17 cellular contexts compared by ENCODE assay signal in genomic region chr6:11243861-11244260, GRCh38. TPM values are rescaled to one million over a fixed set of nuclear protein-coding genes. Genes with fewer than 3 reads are reported as not detected.
DNase-seq lines count a peak whose midpoint lies in the region; ATAC-seq, FAIRE-seq and TF ChIP-seq lines count a peak whose summit lies in the region.
"Had no signal": no experiment of that assay in that cellular context is flagged by ENCODE, and none has a peak within 500 bp of the region (broad histone marks: within the 10 kb centered on the region; RNA-seq: fewer than 3 reads in every experiment).

No MANE protein-coding gene starts in this region.

- intact Hi-C loops in activated B cell treated with CpG ODN at 0.5 μM for 24 hours (cut with micrococcal nuclease): loop anchor here (2.0 kb wide), 1 partner anchor 15 kb away; no protein-coding TSS in a partner anchor
- intact Hi-C loops in K562 (cut with micrococcal nuclease): loop anchor here (5.0 kb wide), 1 partner anchor 333 kb away; no protein-coding TSS in a partner anchor
- intact Hi-C loops in ovary (cut with DNase I): loop anchor here in 3 of 4 donors (5.0 kb wide), 1 partner anchor 253 kb away; no protein-coding TSS in a partner anchor

- no peak overlapping the region for H2AFZ ChIP-seq in K562 (ENCODE audit: low read depth, low read length)
- H2AFZ ChIP-seq: GM23248 had no signal

- no peaks in the 10 kb centered on the region for H3K36me3 ChIP-seq in K562 (ENCODE audit: control insufficient read depth, insufficient read depth, low read length)
- no peaks in the 10 kb centered on the region for H3K36me3 ChIP-seq in thoracic aorta
- no peaks in the 10 kb centered on the region for H3K36me3 ChIP-seq in ovary

- H3K36me3 Mint-ChIP-seq in activated B cell treated with CpG ODN at 0.5 μM for 24 hours (ENCODE audit: low read depth) (peaks cover 66% of the 10 kb centered on the region), memory B cell (peaks cover 30% of the 10 kb centered on the region)

- H3K9me3 Mint-ChIP-seq in activated B cell treated with CpG ODN at 0.5 μM for 24 hours (no peaks in the 10 kb centered on the region), memory B cell (peaks cover under 1% of the 10 kb centered on the region)
- H3K9me3 Mint-ChIP-seq: CD4-positive, alpha-beta T cell had no signal

- CTCF ChIA-PET in activated B cell treated with CpG ODN at 0.5 μM for 24 hours (lab: Charles Lee): no interaction called here
- CTCF ChIA-PET in K562 (lab: Yijun Ruan, JAX; ENCODE audit: low intra/inter-chr PET ratio): no interaction called here

- POLR2A ChIA-PET in activated B cell treated with CpG ODN at 0.5 μM for 24 hours (lab: Charles Lee) (no interaction called here), K562 (lab: Yijun Ruan, JAX) (interaction anchor here (0.6 to 1.1 kb wide), 3 partner anchors 15 to 199 kb away, joined by 3 read pairs; no protein-coding TSS in a partner anchor)

- TF ChIP-seq EP300 in K562 (IDR thresholded peaks at IDR 0.05; ENCODE audit: low read length): no peak
- no peak for TF ChIP-seq EP300 in ovary (IDR thresholded peaks at IDR 0.05)

- H3K9ac ChIP-seq in K562 (ENCODE audit: insufficient read depth in 1 of 2, low read depth in 2 of 2, low read length in 2 of 2): no peak overlapping the region
- H3K9ac ChIP-seq: GM23248 had no signal

- no peak for TF ChIP-seq POLR2A in K562 (conservative IDR thresholded peaks at IDR 0.05)
- no peak for TF ChIP-seq POLR2A in GM18505 (IDR thresholded peaks at IDR 0.05; ENCODE audit: borderline replicate concordance, extremely low read depth, insufficient read depth, insufficient read length)
- TF ChIP-seq POLR2A in ovary (IDR thresholded peaks at IDR 0.05): no peak

- WGBS in K562 (ENCODE audit: insufficient coverage, low coverage, missing lambda C conversion rate): 0% methylated on average over 1 of the region's 1 CpG
- 87 to 100% (median 95%) methylated on average over 1 of the region's 1 CpG for whole genome bisulfite sequencing in ovary, 3 donors

- no peak overlapping the region for H3K4me3 Mint-ChIP-seq in activated B cell treated with CpG ODN at 0.5 μM for 24 hours
- H3K4me3 Mint-ChIP-seq in memory B cell: no peak overlapping the region
- H3K4me3 Mint-ChIP-seq: B cell; CD4-positive, alpha-beta T cell had no signal

- FAIRE-seq in K562 (lab: Jason Lieb, UNC): no peak
- FAIRE-seq: A204.1, GM18507, H54 had no signal

- H3K4me1 Mint-ChIP-seq in activated B cell treated with CpG ODN at 0.5 μM for 24 hours (peaks cover 7% of the 10 kb centered on the region), memory B cell (peaks cover 19% of the 10 kb centered on the region)

- no peaks in the 10 kb centered on the region for H3K9me1 ChIP-seq in K562 (ENCODE audit: control insufficient read depth, insufficient read depth, low read length)

- H3K4me1 ChIP-seq in K562 (replicated peaks in 1 of 2; ENCODE audit: control insufficient read depth in 2 of 2, insufficient read depth in 2 of 2, low read length in 2 of 2) (no peaks in the 10 kb centered on the region), thoracic aorta (ENCODE audit: control insufficient read depth in 1 of 2, low read depth in 2 of 2) (peaks cover 20 to 51% of the 10 kb centered on the region in 2 donors), ovary (ENCODE audit: insufficient read depth) (peaks cover 8% of the 10 kb centered on the region)

- H3K4me2 ChIP-seq in K562 (ENCODE audit: insufficient read depth, low read length): no peak overlapping the region

- H3K27ac Mint-ChIP-seq in activated B cell treated with CpG ODN at 0.5 μM for 24 hours (peak overlapping the region; percentile 47), memory B cell (peak overlapping the region; percentile 6)
- H3K27ac Mint-ChIP-seq: CD4-positive, alpha-beta T cell had no signal

- TF ChIP-seq CTCF in activated B cell treated with CpG ODN at 0.5 μM for 24 hours (IDR thresholded peaks at IDR 0.05) (no peak), K562 (IDR thresholded peaks at IDR 0.05 in 2 of 3, conservative IDR thresholded peaks at IDR 0.05 in 1 of 3; ENCODE audit: insufficient read depth in 2 of 3, low read depth in 1 of 3, low read length in 3 of 3) (no peak), thoracic aorta (IDR thresholded peaks at IDR 0.05) (no peak), ovary (IDR thresholded peaks at IDR 0.05) (no peak)

- no peaks in the 10 kb centered on the region for H3K27me3 Mint-ChIP-seq in activated B cell treated with CpG ODN at 0.5 μM for 24 hours
- H3K27me3 Mint-ChIP-seq in memory B cell: no peaks in the 10 kb centered on the region
- H3K27me3 Mint-ChIP-seq: B cell; CD4-positive, alpha-beta T cell had no signal

- H3K27ac ChIP-seq in K562 (ENCODE audit: extremely low read depth, low read depth, low read length) (no peak overlapping the region), thoracic aorta (peak overlapping the region; percentile 76 to 79), ovary (no peak overlapping the region)
- H3K27ac ChIP-seq: GM23248 had no signal

- in situ Hi-C loops in K562 (cut with MboI): no loop called here

- no peaks in the 10 kb centered on the region for H4K20me1 ChIP-seq in K562 (replicated peaks; ENCODE audit: control insufficient read depth, insufficient read depth, low read length)

- ATAC-seq in activated B cell treated with CpG ODN at 0.5 μM for 24 hours (ENCODE audit: low read depth) (no peak), K562 (no peak), memory B cell (ENCODE audit: low read depth) (no peak), thoracic aorta (ENCODE audit: insufficient number of reproducible peaks, low FRiP score, low read depth) (no peak), GM18505 (IDR thresholded peaks at IDR 0.05; ENCODE audit: unreplicated experiment) (no peak)
- ATAC-seq: HCT116 had no signal

- no peaks in the 10 kb centered on the region for H3K79me2 ChIP-seq in K562 (ENCODE audit: control insufficient read depth, insufficient read depth, low read length)

- no peak for TF ChIP-seq RAD21 in K562 (CRISPR knock-in tag; conservative IDR thresholded peaks at IDR 0.05 in 1 of 2, IDR thresholded peaks at IDR 0.05 in 1 of 2)

- H3K4me3 ChIP-seq in K562 (no peak overlapping the region), thoracic aorta (no peak overlapping the region), ovary (no peak overlapping the region)
- H3K4me3 ChIP-seq: GM23248 had no signal

- H3K27me3 ChIP-seq in K562 (ENCODE audit: control insufficient read depth in 2 of 2, insufficient read depth in 2 of 2, low read length in 2 of 2): peaks cover 9 to 33% of the 10 kb centered on the region in 2 experiments; a peak in 3 of 5 replicates
- no peaks in the 10 kb centered on the region for H3K27me3 ChIP-seq in thoracic aorta (replicated peaks; ENCODE audit: insufficient read depth)
- H3K27me3 ChIP-seq in ovary: no peaks in the 10 kb centered on the region

- no peak for DNase-seq in activated B cell treated with CpG ODN at 0.5 μM for 24 hours
- no peak for DNase-seq in K562 (ENCODE audit: extremely low read depth in 1 of 4, low spot score in 3 of 4)
- no peak for DNase-seq in memory B cell (ENCODE audit: low spot score in 2 of 2)
- DNase-seq in thoracic aorta (ENCODE audit: low spot score): no peak
- no peak for DNase-seq in NCI-H1930 (lab: John Stamatoyannopoulos, UW)
- DNase-seq in ovary: no peak
- DNase-seq: C1 segment of cervical spinal cord; Calu3; CD4-positive, alpha-beta T cell; DMS 273 treated with DMSO at 0.1 percent for 48 hours; GM23248 had no signal

- no TSS peak for BruUV-seq in K562 (replicated peaks; lab: Mats Ljungman, UMichigan)

- H3K9me3 ChIP-seq in K562 (replicated peaks; ENCODE audit: control insufficient read depth, insufficient read depth, low read depth, low read length) (no peaks in the 10 kb centered on the region), thoracic aorta (no peaks in the 10 kb centered on the region), ovary (no peaks in the 10 kb centered on the region)

TF ChIP-seq in K562, 482 proteins besides CTCF, POLR2A, EP300 and RAD21:
- TF ChIP-seq TAL1 (IDR thresholded peaks at IDR 0.05) (no peak), ZNF134 (CRISPR knock-in tag; conservative IDR thresholded peaks at IDR 0.05) (peak; percentile 95)

RNA-seq across cellular contexts. Expression of gene NEDD9, which starts 11.4 kb away (rescaled TPM):
- 57.4 and 61.9 TPM in 2 replicates for total RNA-seq in activated B cell treated with CpG ODN at 0.5 μM for 24 hours
- not detected in 2 replicates for total RNA-seq in K562 (2011; cell fraction: chromatin; rRNA removed; ENCODE audit: low replicate concordance)
- not detected in 2 replicates for total RNA-seq in K562 (2011; cell fraction: nucleolus; rRNA removed)
- not detected in 2 replicates for total RNA-seq in K562 (2011; cell fraction: nucleoplasm; rRNA removed)
- total RNA-seq in K562 (2014; rRNA removed): not detected in 2 replicates
- 0.04 TPM in 1 of 2 replicates, not detected in the other for total RNA-seq in K562 (2014; rRNA removed; fragmentation: Illumina TruSeq; extraction: Trizol)
- total RNA-seq in K562 (2015; rRNA removed; fragmentation: Illumina TruSeq; extraction: Trizol): 0.19 TPM in 1 of 2 replicates, not detected in the other
- 0.18 and 0.31 TPM in 2 replicates for total RNA-seq in K562 (2021)
- polyA plus RNA-seq in K562 (2011; rRNA removed): 0.05 and 0.15 TPM in 2 replicates
- 0.01 TPM in 1 of 2 replicates, not detected in the other for polyA plus RNA-seq in K562 (2011; cell fraction: cytosol; rRNA removed)
- not detected in 2 replicates for polyA plus RNA-seq in K562 (2011; cell fraction: nucleus; rRNA removed)
- polyA plus RNA-seq in K562 (2012): 0.17 and 1.1 TPM in 2 replicates
- polyA plus RNA-seq in K562 (2014; fragmentation: Illumina TruSeq; extraction: Trizol): not detected in 2 replicates
- not detected for polyA plus RNA-seq in K562 (2014; fragmentation: Nextera tagmentation; extraction: Ambion mirVana)
- not detected in 2 replicates for polyA plus RNA-seq in K562 (2014; rRNA removed)
- 0.21 TPM in 1 of 2 replicates, not detected in the other for polyA minus RNA-seq in K562 (2011; rRNA and poly(A)+ RNA removed)
- 1.2 TPM in 1 of 2 replicates, not detected in the other for polyA minus RNA-seq in K562 (2011; cell fraction: cytosol; rRNA and poly(A)+ RNA removed)
- polyA minus RNA-seq in K562 (2011; cell fraction: nucleus; rRNA and poly(A)+ RNA removed): not detected in 2 replicates
- total RNA-seq in thoracic aorta: 100 to 1,000 TPM; 122 to 181 TPM
- 10 to 100 TPM in 5 of 7 donors, 1 to 10 TPM in 2; 5.0 to 49.4 (median 17.4) TPM for total RNA-seq in ovary
- 10 to 100 TPM in 1 of 2 donors, 1 to 10 TPM in 1; 8.7 to 13.7 TPM for polyA plus RNA-seq in ovary

Comparison
In these comparisons a context has a peak if more than half of its experiments do, and no peak if none do; other contexts are left out.
1. H3K27ac ChIP-seq: peak in thoracic aorta (2 of 2); none in K562 (single experiment) and ovary (0 of 2).
2. RNA of gene NEDD9, which starts 11.4 kb away (total RNA-seq): 122 to 181 TPM in thoracic aorta, 57.4 to 61.9 TPM in activated B cell treated with CpG ODN at 0.5 μM for 24 hours and 5.0 to 49.4 TPM in ovary; 0.04 to 0.31 TPM in K562; every median in the first group is over 4 times any median in the second.